ENCODE assay signal across 30 cellular contexts in the genomic region with DNA sequence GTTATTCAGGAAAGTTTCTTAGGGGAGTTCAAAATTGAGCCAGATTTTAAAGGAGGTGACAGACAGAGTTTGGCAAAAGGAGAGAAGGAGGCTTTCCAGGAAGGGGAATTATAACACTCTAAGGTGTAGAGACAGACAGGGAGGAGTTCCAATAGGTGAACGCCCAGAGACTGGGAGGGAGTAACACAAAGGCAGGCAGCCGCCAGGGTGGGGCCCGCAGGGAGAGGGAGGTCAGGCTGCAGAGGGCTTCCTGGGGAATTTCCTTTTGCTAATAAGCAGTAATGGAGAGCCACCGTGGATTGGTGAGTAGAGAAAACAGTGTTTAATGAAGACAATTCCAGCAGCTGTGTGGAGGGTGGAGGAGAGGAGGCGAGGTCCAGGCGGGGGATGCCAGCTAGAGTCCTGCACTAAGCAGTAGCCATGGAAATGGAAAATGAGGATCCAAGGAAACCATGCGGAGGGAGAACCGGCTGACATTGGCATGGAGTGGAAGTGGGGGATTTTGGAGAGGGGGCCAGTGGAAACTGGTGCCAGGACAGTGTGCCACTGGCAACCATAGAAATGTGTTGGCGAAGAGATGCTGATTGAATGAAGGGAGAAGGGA. TPM values are rescaled to one million over a fixed set of nuclear protein-coding genes. Genes with fewer than 3 reads are reported as not detected.
DNase-seq lines count a peak whose midpoint lies in the region; ATAC-seq and TF ChIP-seq lines count a peak whose summit lies in the region.
"Had no signal": no experiment of that assay in that cellular context is flagged by ENCODE, and none has a peak within 500 bp of the region (broad histone marks: within the 10 kb centered on the region; RNA-seq: fewer than 3 reads in every experiment).

No MANE protein-coding gene starts in this region.

- intact Hi-C loops in right cardiac atrium (cut with DNase I) = no loop called here
- intact Hi-C loops in mucosa of descending colon (cut with DNase I, micrococcal nuclease) = no loop called here

- in situ Hi-C loops in Caki2 (cut with HindIII; ENCODE audit: low pct_unique_long_range_greater_than_20kb, low sequenced_read_pairs) = no loop called here

- H3K36me3 Mint-ChIP-seq in stimulated activated effector memory CD8-positive, alpha-beta T cell treated with anti-CD3 and anti-CD28 coated beads, Interleukin-12 subunit alpha, Interleukin-12 subunit beta, amount 100 ng/mL, for 72 hours = peaks cover 5% of the 10 kb centered on the region
- H3K36me3 Mint-ChIP-seq: CD4-positive, CD25-positive, alpha-beta regulatory T cell; naive thymus-derived CD4-positive, alpha-beta T cell had no signal

- no peak overlapping the region for H3K4me3 ChIP-seq in right cardiac atrium (ENCODE audit: low read length)
- no peak overlapping the region for H3K4me3 ChIP-seq in mucosa of descending colon
- no peak overlapping the region for H3K4me3 ChIP-seq in effector memory CD4-positive, alpha-beta T cell (ENCODE audit: insufficient read depth, low read depth, low read length, poor library complexity, severe bottlenecking)
- H3K4me3 ChIP-seq: body of pancreas, ovary, spleen, thyroid gland had no signal

- H3K4me1 Mint-ChIP-seq in stimulated activated effector memory CD8-positive, alpha-beta T cell treated with anti-CD3 and anti-CD28 coated beads, Interleukin-12 subunit alpha, Interleukin-12 subunit beta, amount 100 ng/mL, for 72 hours = no peaks in the 10 kb centered on the region
- H3K4me1 Mint-ChIP-seq: CD4-positive, CD25-positive, alpha-beta regulatory T cell had no signal

- H3K27me3 ChIP-seq in right cardiac atrium (ENCODE audit: control insufficient read depth, insufficient read depth) = no peaks in the 10 kb centered on the region
- no peaks in the 10 kb centered on the region for H3K27me3 ChIP-seq in effector memory CD4-positive, alpha-beta T cell (replicated peaks; ENCODE audit: control insufficient read depth, insufficient read depth, low read length, poor library complexity, severe bottlenecking)
- H3K27me3 ChIP-seq: body of pancreas, ovary, thyroid gland had no signal

- no peak for TF ChIP-seq CTCF in mucosa of descending colon (IDR thresholded peaks at IDR 0.05)

- no peaks in the 10 kb centered on the region for H3K9me3 ChIP-seq in right cardiac atrium (ENCODE audit: control insufficient read depth, low read length)
- H3K9me3 ChIP-seq in mucosa of descending colon = no peaks in the 10 kb centered on the region
- no peaks in the 10 kb centered on the region for H3K9me3 ChIP-seq in effector memory CD4-positive, alpha-beta T cell (ENCODE audit: control insufficient read depth, low read length)
- H3K9me3 ChIP-seq: body of pancreas, ovary, spleen, thyroid gland had no signal

- no peak overlapping the region for H3K27ac Mint-ChIP-seq in stimulated activated effector memory CD8-positive, alpha-beta T cell treated with anti-CD3 and anti-CD28 coated beads, Interleukin-12 subunit alpha, Interleukin-12 subunit beta, amount 100 ng/mL, for 72 hours
- H3K27ac Mint-ChIP-seq: activated CD8-positive, alpha-beta T cell treated with anti-CD3 and anti-CD28 coated beads, Interleukin-2, amount 10 ng/mL, durations not matched to agents 7 days and 5 days; CD4-positive, CD25-positive, alpha-beta regulatory T cell; naive thymus-derived CD4-positive, alpha-beta T cell had no signal

- H3K4me1 ChIP-seq in right cardiac atrium (ENCODE audit: control insufficient read depth, insufficient read depth, low read length) (no peaks in the 10 kb centered on the region), mucosa of descending colon (ENCODE audit: low read depth) (no peaks in the 10 kb centered on the region)
- no peaks in the 10 kb centered on the region for H3K4me1 ChIP-seq in effector memory CD4-positive, alpha-beta T cell (ENCODE audit: control insufficient read depth, insufficient read depth, low read length, poor library complexity, severe bottlenecking)
- H3K4me1 ChIP-seq: body of pancreas, spleen, thyroid gland had no signal

- 71% methylated on average over 9 of the region's 9 CpGs for WGBS in right cardiac atrium

- ATAC-seq in right cardiac atrium (peak; percentile 33 to 79), mucosa of descending colon (peak; percentile 95), HG03442 (IDR thresholded peaks at IDR 0.05; ENCODE audit: unreplicated experiment) (no peak)
- ATAC-seq in stimulated activated effector memory CD8-positive, alpha-beta T cell treated with anti-CD3 and anti-CD28 coated beads, Interleukin-12 subunit alpha, Interleukin-12 subunit beta, amount 100 ng/mL, for 72 hours = no peak
- ATAC-seq: activated CD8-positive, alpha-beta T cell treated with anti-CD3 and anti-CD28 coated beads, Interleukin-2, amount 10 ng/mL, durations not matched to agents 7 days and 5 days; body of pancreas; esophagus mucosa; naive thymus-derived CD4-positive, alpha-beta T cell; Panc1; stimulated activated naive CD8-positive, alpha-beta T cell treated with anti-CD3 and anti-CD28 coated beads, Interleukin-15, Interleukin-2, amounts not matched to agents 100 U/mL and 50 U/mL, for 24 hours had no signal

- no peaks in the 10 kb centered on the region for H3K36me3 ChIP-seq in mucosa of descending colon (ENCODE audit: low read depth)
- H3K36me3 ChIP-seq in effector memory CD4-positive, alpha-beta T cell (ENCODE audit: control insufficient read depth, insufficient read depth, low read length) = no peaks in the 10 kb centered on the region
- H3K36me3 ChIP-seq: ovary, spleen, thyroid gland had no signal

- H3K27ac ChIP-seq in right cardiac atrium (ENCODE audit: low read length) = no peak overlapping the region
- H3K27ac ChIP-seq in effector memory CD4-positive, alpha-beta T cell (ENCODE audit: insufficient read depth, low read length, poor library complexity, severe bottlenecking) = no peak overlapping the region
- H3K27ac ChIP-seq: body of pancreas, ovary, spleen, thyroid gland had no signal

- H3K9me3 Mint-ChIP-seq in stimulated activated effector memory CD8-positive, alpha-beta T cell treated with anti-CD3 and anti-CD28 coated beads, Interleukin-12 subunit alpha, Interleukin-12 subunit beta, amount 100 ng/mL, for 72 hours = no peaks in the 10 kb centered on the region

- DNase-seq in Caki2 (ENCODE audit: low read depth) (peak; percentile 70), NCI-H146 (lab: John Stamatoyannopoulos, UW) (peak; percentile 55), right cardiac atrium (peak in 1 of 3 donors; percentile 15), mucosa of descending colon (peak; percentile 62 to 73 (median 68))
- no peak for DNase-seq in effector memory CD4-positive, alpha-beta T cell
- no peak for DNase-seq in stimulated activated effector memory CD8-positive, alpha-beta T cell treated with anti-CD3 and anti-CD28 coated beads, Interleukin-12 subunit alpha, Interleukin-12 subunit beta, amount 100 ng/mL, for 72 hours (ENCODE audit: low spot score in 2 of 2)
- no peak for DNase-seq in effector CD4-positive, alpha-beta T cell
- DNase-seq: activated CD4-positive, alpha-beta T cell treated with anti-CD3 and anti-CD28 coated beads for 1 hour; activated CD8-positive, alpha-beta T cell treated with anti-CD3 and anti-CD28 coated beads, Interleukin-2, amount 10 ng/mL, durations not matched to agents 7 days and 5 days; activated gamma-delta T cell treated with Interleukin-2 at 50 U/mL for 16 hours; body of pancreas; CD4-positive, CD25-positive, alpha-beta regulatory T cell; DMS 273 treated with DMSO at 0.1 percent for 48 hours; effector CD8-positive, alpha-beta T cell; mesenchymal stem cell; naive thymus-derived CD4-positive, alpha-beta T cell; NCI-H2081 treated with DMSO at 0.1 percent for 48 hours; NCI-H510A; ovary; retina; spleen; stimulated activated CD4-positive, alpha-beta T cell treated with anti-CD3 and anti-CD28 coated beads, Interleukin-4, amount 100 ng/mL, for 4 hours; stimulated activated naive CD8-positive, alpha-beta T cell treated with anti-CD3 and anti-CD28 coated beads, Interleukin-15, Interleukin-2, amounts not matched to agents 100 U/mL and 50 U/mL, for 24 hours; T-helper 1 cell; thyroid gland had no signal

- no peak overlapping the region for H3K4me3 Mint-ChIP-seq in stimulated activated effector memory CD8-positive, alpha-beta T cell treated with anti-CD3 and anti-CD28 coated beads, Interleukin-12 subunit alpha, Interleukin-12 subunit beta, amount 100 ng/mL, for 72 hours
- H3K4me3 Mint-ChIP-seq: activated CD8-positive, alpha-beta T cell treated with anti-CD3 and anti-CD28 coated beads, Interleukin-2, amount 10 ng/mL, durations not matched to agents 7 days and 5 days; CD4-positive, CD25-positive, alpha-beta regulatory T cell; naive thymus-derived CD4-positive, alpha-beta T cell had no signal

RNA-seq across cellular contexts. Expression of a gene that starts 22.2 kb away (rescaled TPM):
- total RNA-seq in Caki2 (2014; rRNA removed; shearing (Covaris generic); ENCODE audit: low replicate concordance) = 0.38 and 1.5 TPM in 2 replicates
- total RNA-seq in right cardiac atrium = under 1 TPM in 1 of 4 donors, not detected in 3; under 0.01 TPM
- under 0.01 TPM for polyA plus RNA-seq in right cardiac atrium
- total RNA-seq in mucosa of descending colon = under 1 TPM; 0.32 to 0.80 (median 0.57) TPM
- total RNA-seq: activated CD8-positive, alpha-beta T cell treated with anti-CD3 and anti-CD28 coated beads, Interleukin-2, amount 10 ng/mL, durations not matched to agents 7 days and 5 days; CD4-positive, CD25-positive, alpha-beta regulatory T cell; chondrocyte; MCF 10A; naive thymus-derived CD4-positive, alpha-beta T cell had no signal
- polyA plus RNA-seq: CD4-positive, CD25-positive, alpha-beta regulatory T cell; naive thymus-derived CD4-positive, alpha-beta T cell had no signal

Comparison
In these comparisons a context has a peak if more than half of its experiments do, and no peak if none do; other contexts are left out.
1. DNase-seq: peak in Caki2 (single experiment), NCI-H146 (single experiment) and mucosa of descending colon (3 of 3); none in effector memory CD4-positive, alpha-beta T cell (0 of 3), stimulated activated effector memory CD8-positive, alpha-beta T cell treated with anti-CD3 and anti-CD28 coated beads, Interleukin-12 subunit alpha, Interleukin-12 subunit beta, amount 100 ng/mL, for 72 hours (0 of 2) and effector CD4-positive, alpha-beta T cell (single experiment).
2. ATAC-seq: peak in right cardiac atrium (2 of 2) and mucosa of descending colon (single experiment); none in HG03442 (single experiment) and stimulated activated effector memory CD8-positive, alpha-beta T cell treated with anti-CD3 and anti-CD28 coated beads, Interleukin-12 subunit alpha, Interleukin-12 subunit beta, amount 100 ng/mL, for 72 hours (single experiment).